In genomic region chr6:37259191-37259590, GRCh38 we compare ENCODE assay signal across 9 cellular contexts. TPM values are rescaled to one million over a fixed set of nuclear protein-coding genes. Genes with fewer than 3 reads are reported as not detected.
A peak's percentile ranks its signal among the peaks of the same experiment; 100 is the strongest.
DNase-seq lines count a peak whose midpoint lies in the region; ATAC-seq and TF ChIP-seq lines count a peak whose summit lies in the region.
"Had no signal": no experiment of that assay in that cellular context is flagged by ENCODE, and none has a peak within 500 bp of the region (broad histone marks: within the 10 kb centered on the region; RNA-seq: fewer than 3 reads in every experiment).

No MANE protein-coding gene starts in this region.

- peaks cover 52% of the 10 kb centered on the region for H3K4me1 Mint-ChIP-seq in WTC11

- H3K4me3 Mint-ChIP-seq in WTC11 = peak overlapping the region; percentile 99

- no peaks in the 10 kb centered on the region for H3K27me3 ChIP-seq in heart right ventricle
- peaks cover 8% of the 10 kb centered on the region for H3K27me3 ChIP-seq in iPS-15b (ENCODE audit: control insufficient read depth, insufficient read depth, low read length)
- H3K27me3 ChIP-seq in thoracic aorta (replicated peaks; ENCODE audit: insufficient read depth) = no peaks in the 10 kb centered on the region
- H3K27me3 ChIP-seq in thyroid gland = no peaks in the 10 kb centered on the region
- H3K27me3 ChIP-seq: SJSA1 had no signal

- WGBS in heart right ventricle, 2 donors = 43 to 59% methylated on average over 2 of the region's 2 CpGs
- 33 to 48% methylated on average over 2 of the region's 2 CpGs for WGBS in thyroid gland, 2 donors

- H3K27me3 Mint-ChIP-seq in WTC11 (ENCODE audit: low read depth) = peaks cover 4% of the 10 kb centered on the region

- H3K4me3 ChIP-seq in heart right ventricle = peak overlapping the region in 4 of 10 donors; percentile 70 to 98 (median 85)
- peak overlapping the region; percentile 99 for H3K4me3 ChIP-seq in iPS-15b (ENCODE audit: low read depth, low read length)
- peak overlapping the region; percentile 91 for H3K4me3 ChIP-seq in thoracic aorta
- H3K4me3 ChIP-seq in thyroid gland (replicated peaks in 1 of 3) = no peak overlapping the region

- peak overlapping the region in 6 of 10 donors; percentile 24 to 98 (median 94) for H3K27ac ChIP-seq in heart right ventricle
- peak overlapping the region in 1 of 2 donors; percentile 90 for H3K27ac ChIP-seq in thoracic aorta
- H3K27ac ChIP-seq in thyroid gland = peak overlapping the region in 1 of 3 donors; percentile 86
- H3K27ac ChIP-seq: SJSA1 had no signal

- intact Hi-C loops in heart right ventricle (cut with DNase I) = no loop called here
- intact Hi-C loops in left cardiac atrium (cut with DNase I) = no loop called here
- intact Hi-C loops in thyroid gland (cut with DNase I) = no loop called here

- DNase-seq in heart right ventricle = no peak
- DNase-seq in left cardiac atrium = no peak
- no peak for DNase-seq in WTC11 (ENCODE audit: low spot score)
- DNase-seq in thoracic aorta (ENCODE audit: low spot score) = no peak
- DNase-seq in thyroid gland = no peak
- DNase-seq in activated effector memory CD4-positive, alpha-beta T cell treated with anti-CD3 and anti-CD28 coated beads, Interleukin-2, amount 50 U/mL, for 16 hours = no peak

- peaks cover 0 to 3% (median 0%) of the 10 kb centered on the region in 9 donors for H3K36me3 ChIP-seq in heart right ventricle
- no peaks in the 10 kb centered on the region for H3K36me3 ChIP-seq in iPS-15b (ENCODE audit: control insufficient read depth, insufficient read depth, low read length)
- H3K36me3 ChIP-seq in thoracic aorta = no peaks in the 10 kb centered on the region
- no peaks in the 10 kb centered on the region for H3K36me3 ChIP-seq in thyroid gland

- TF ChIP-seq POLR2A in thyroid gland (IDR thresholded peaks at IDR 0.05) = no peak

- no peaks in the 10 kb centered on the region for H3K9me3 Mint-ChIP-seq in WTC11

- H3K9ac ChIP-seq in iPS-15b (ENCODE audit: low read depth, low read length) = no peak overlapping the region

- ATAC-seq in heart right ventricle (no peak), left cardiac atrium (no peak), WTC11 (no peak), thoracic aorta (ENCODE audit: insufficient number of reproducible peaks, low FRiP score, low read depth) (no peak), GM21526 (IDR thresholded peaks at IDR 0.05; ENCODE audit: low FRiP score, unreplicated experiment) (no peak)

- H3K36me3 Mint-ChIP-seq in WTC11 = no peaks in the 10 kb centered on the region

- no peak for TF ChIP-seq CTCF in heart right ventricle (IDR thresholded peaks at IDR 0.05)
- no peak for TF ChIP-seq CTCF in WTC11 (IDR thresholded peaks at IDR 0.05)
- no peak for TF ChIP-seq CTCF in thoracic aorta (IDR thresholded peaks at IDR 0.05)
- TF ChIP-seq CTCF in thyroid gland (IDR thresholded peaks at IDR 0.05) = no peak

- H3K27ac Mint-ChIP-seq in WTC11 = peak overlapping the region; percentile 44; the same call in 1 of the 2 replicates

- H3K9me3 ChIP-seq in heart right ventricle (no peaks in the 10 kb centered on the region), iPS-15b (ENCODE audit: control insufficient read depth, insufficient read depth, low read length) (no peaks in the 10 kb centered on the region), thoracic aorta (no peaks in the 10 kb centered on the region), thyroid gland (no peaks in the 10 kb centered on the region)
- H3K9me3 ChIP-seq: SJSA1 had no signal

- POLR2A ChIA-PET in WTC11 (lab: Charles Lee) = interaction anchor here (0.6 kb wide), 1 partner anchor 133 kb away, joined by 4 read pairs; no protein-coding TSS in a partner anchor

- CTCF ChIA-PET in WTC11 (lab: Charles Lee) = interaction anchor here (0.8 kb wide), 1 partner anchor 9 kb away, joined by 3 read pairs; no protein-coding TSS in a partner anchor

- H3K4me1 ChIP-seq in heart right ventricle = peaks cover 0 to 37% (median 25%) of the 10 kb centered on the region in 9 donors
- no peaks in the 10 kb centered on the region for H3K4me1 ChIP-seq in iPS-15b (ENCODE audit: control insufficient read depth, insufficient read depth, low read length)
- peaks cover 18 to 42% of the 10 kb centered on the region in 2 donors for H3K4me1 ChIP-seq in thoracic aorta (ENCODE audit: control insufficient read depth in 1 of 2, low read depth in 2 of 2)
- H3K4me1 ChIP-seq in thyroid gland = peaks cover 17 to 18% of the 10 kb centered on the region in 2 donors

TF ChIP-seq in WTC11, 78 proteins besides CTCF, POLR2A, EP300 and RAD21 (continues in another document):
- no peak for TF ChIP-seq TP53 (CRISPR knock-in tag; IDR thresholded peaks at IDR 0.05)
- TF ChIP-seq CBFB (CRISPR knock-in tag; IDR thresholded peaks at IDR 0.05; ENCODE audit: low read depth) = no peak
- TF ChIP-seq SMAD4 (CRISPR knock-in tag; IDR thresholded peaks at IDR 0.05) = no peak
- TF ChIP-seq, protein P1, sequence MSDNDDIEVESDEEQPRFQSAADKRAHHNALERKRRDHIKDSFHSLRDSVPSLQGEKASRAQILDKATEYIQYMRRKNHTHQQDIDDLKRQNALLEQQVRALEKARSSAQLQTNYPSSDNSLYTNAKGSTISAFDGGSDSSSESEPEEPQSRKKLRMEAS (CRISPR knock-in tag; IDR thresholded peaks at IDR 0.05) = no peak
- TF ChIP-seq, protein P2, sequence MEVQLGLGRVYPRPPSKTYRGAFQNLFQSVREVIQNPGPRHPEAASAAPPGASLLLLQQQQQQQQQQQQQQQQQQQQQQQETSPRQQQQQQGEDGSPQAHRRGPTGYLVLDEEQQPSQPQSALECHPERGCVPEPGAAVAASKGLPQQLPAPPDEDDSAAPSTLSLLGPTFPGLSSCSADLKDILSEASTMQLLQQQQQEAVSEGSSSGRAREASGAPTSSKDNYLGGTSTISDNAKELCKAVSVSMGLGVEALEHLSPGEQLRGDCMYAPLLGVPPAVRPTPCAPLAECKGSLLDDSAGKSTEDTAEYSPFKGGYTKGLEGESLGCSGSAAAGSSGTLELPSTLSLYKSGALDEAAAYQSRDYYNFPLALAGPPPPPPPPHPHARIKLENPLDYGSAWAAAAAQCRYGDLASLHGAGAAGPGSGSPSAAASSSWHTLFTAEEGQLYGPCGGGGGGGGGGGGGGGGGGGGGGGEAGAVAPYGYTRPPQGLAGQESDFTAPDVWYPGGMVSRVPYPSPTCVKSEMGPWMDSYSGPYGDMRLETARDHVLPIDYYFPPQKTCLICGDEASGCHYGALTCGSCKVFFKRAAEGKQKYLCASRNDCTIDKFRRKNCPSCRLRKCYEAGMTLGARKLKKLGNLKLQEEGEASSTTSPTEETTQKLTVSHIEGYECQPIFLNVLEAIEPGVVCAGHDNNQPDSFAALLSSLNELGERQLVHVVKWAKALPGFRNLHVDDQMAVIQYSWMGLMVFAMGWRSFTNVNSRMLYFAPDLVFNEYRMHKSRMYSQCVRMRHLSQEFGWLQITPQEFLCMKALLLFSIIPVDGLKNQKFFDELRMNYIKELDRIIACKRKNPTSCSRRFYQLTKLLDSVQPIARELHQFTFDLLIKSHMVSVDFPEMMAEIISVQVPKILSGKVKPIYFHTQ (CRISPR knock-in tag; IDR thresholded peaks at IDR 0.05) = no peak
- TF ChIP-seq, protein P3, sequence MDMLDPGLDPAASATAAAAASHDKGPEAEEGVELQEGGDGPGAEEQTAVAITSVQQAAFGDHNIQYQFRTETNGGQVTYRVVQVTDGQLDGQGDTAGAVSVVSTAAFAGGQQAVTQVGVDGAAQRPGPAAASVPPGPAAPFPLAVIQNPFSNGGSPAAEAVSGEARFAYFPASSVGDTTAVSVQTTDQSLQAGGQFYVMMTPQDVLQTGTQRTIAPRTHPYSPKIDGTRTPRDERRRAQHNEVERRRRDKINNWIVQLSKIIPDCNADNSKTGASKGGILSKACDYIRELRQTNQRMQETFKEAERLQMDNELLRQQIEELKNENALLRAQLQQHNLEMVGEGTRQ (CRISPR knock-in tag; IDR thresholded peaks at IDR 0.05) = no peak
- TF ChIP-seq STAT6 (CRISPR knock-in tag; conservative IDR thresholded peaks at IDR 0.05; ENCODE audit: low read depth) = no peak
- no peak for TF ChIP-seq KAT7 (CRISPR knock-in tag; IDR thresholded peaks at IDR 0.05; ENCODE audit: borderline replicate concordance)

RNA-seq across cellular contexts. Expression of gene TMEM217, which starts 1.2 kb away (rescaled TPM):
- 1 to 10 TPM in 1 of 10 donors, under 1 TPM in 7, not detected in 2; 0.20 to 1.1 (median 0.41) TPM for total RNA-seq in heart right ventricle
- under 1 TPM; 0.29 to 0.64 TPM for polyA plus RNA-seq in heart right ventricle
- 1 to 10 TPM in 1 of 2 donors, under 1 TPM in 1; 0.62 to 1.9 TPM for total RNA-seq in left cardiac atrium
- 0.55 to 0.99 TPM (median 0.61 TPM) in 3 replicates for total RNA-seq in WTC11 (2021)
- 1 to 10 TPM in 1 of 2 donors, under 1 TPM in 1; 0.41 to 6.2 TPM for total RNA-seq in thoracic aorta
- 1 to 10 TPM in 2 of 4 donors, under 1 TPM in 1, not detected in 1; 0.22 to 3.8 (median 1.0) TPM for total RNA-seq in thyroid gland

RNA-seq across cellular contexts. Expression of gene TBC1D22B, which starts 1.6 kb away (rescaled TPM):
- total RNA-seq in heart right ventricle (1 to 10 TPM; 5.4 to 8.1 (median 6.6) TPM), left cardiac atrium (1 to 10 TPM; 6.5 to 8.7 TPM), WTC11 (2021) (16.4 to 18.7 TPM (median 16.7 TPM) in 3 replicates), thoracic aorta (10 to 100 TPM in 1 of 2 donors, 1 to 10 TPM in 1; 7.7 to 11.6 TPM), thyroid gland (10 to 100 TPM; 11.5 to 15.7 (median 14.2) TPM)
- 1 to 10 TPM; 5.0 to 5.8 TPM for polyA plus RNA-seq in heart right ventricle

Comparison
In these comparisons a context has a peak if more than half of its experiments do, and no peak if none do; other contexts are left out.
1. H3K4me3 ChIP-seq: peak in iPS-15b (single experiment) and thoracic aorta (single experiment); none in thyroid gland (0 of 3).